Comparison of ENCODE assay signal across 10 cellular contexts in the genomic region with DNA sequence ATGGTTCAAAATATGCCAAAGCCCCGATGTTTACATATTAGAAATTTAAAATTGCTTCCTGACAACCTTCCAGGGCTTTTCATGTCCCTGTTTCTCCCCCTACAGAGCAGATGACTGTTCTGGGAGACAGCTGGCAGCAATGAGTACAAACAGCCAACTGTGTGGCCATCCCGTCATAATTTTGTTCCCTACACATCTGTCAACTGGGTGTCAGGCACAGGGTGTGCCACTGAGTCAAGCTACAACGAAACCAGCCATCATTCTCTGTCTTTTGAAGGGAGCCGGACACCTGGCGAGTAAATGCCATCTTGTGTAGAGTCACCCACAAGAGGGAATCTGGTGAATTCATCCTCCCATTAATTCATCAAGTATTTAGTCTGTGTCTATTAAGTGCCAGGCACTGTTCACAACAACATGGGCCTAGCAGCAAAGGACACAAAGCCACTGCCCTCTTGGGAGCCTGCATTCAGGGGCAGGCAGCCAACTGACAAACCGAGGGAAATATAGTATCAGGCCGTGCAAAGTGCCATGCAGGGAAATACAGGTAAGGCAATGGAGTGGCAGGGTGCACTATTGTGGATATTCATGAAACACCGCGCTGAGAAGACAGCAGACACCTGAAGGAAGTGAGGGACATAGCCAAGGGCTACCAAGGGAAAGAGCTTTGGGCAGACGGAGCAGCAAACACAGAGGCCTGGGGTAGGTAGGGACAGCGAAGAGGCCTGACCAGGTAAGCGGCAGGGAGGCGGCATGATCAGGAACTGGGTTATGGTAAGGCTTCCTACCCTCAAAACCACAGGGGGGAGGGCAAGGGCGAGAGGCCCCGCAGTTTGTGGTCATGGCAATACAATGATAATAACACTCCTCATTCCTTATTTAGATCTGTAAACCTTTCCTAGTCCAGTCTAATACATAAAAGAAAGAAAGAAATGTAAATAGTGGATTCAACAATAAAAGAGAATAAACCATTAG.
DNase-seq lines count a peak whose midpoint lies in the region; ATAC-seq and TF ChIP-seq lines count a peak whose summit lies in the region.
"Had no signal": no experiment of that assay in that cellular context is flagged by ENCODE, and none has a peak within 500 bp of the region (broad histone marks: within the 10 kb centered on the region; RNA-seq: fewer than 3 reads in every experiment).

No MANE protein-coding gene starts in this region.

- no peak for TF ChIP-seq EP300 in stomach (IDR thresholded peaks at IDR 0.05)

- no peaks in the 10 kb centered on the region for H3K27me3 Mint-ChIP-seq in activated CD8-positive, alpha-beta memory T cell treated with anti-CD3 and anti-CD28 coated beads, Interleukin-2, amount 10 ng/mL, durations not matched to agents 7 days and 5 days
- H3K27me3 Mint-ChIP-seq in WTC11 (ENCODE audit: low read depth): no peaks in the 10 kb centered on the region

- peak overlapping the region; percentile 54 for H3K27ac ChIP-seq in foreskin keratinocyte
- peak overlapping the region; percentile 37 to 90 (median 64) for H3K27ac ChIP-seq in stomach
- no peak overlapping the region for H3K27ac ChIP-seq in left ventricle myocardium inferior (replicated peaks)
- H3K27ac ChIP-seq: adrenal gland, GM23248 had no signal

- H3K27ac Mint-ChIP-seq in activated CD8-positive, alpha-beta memory T cell treated with anti-CD3 and anti-CD28 coated beads, Interleukin-2, amount 10 ng/mL, durations not matched to agents 7 days and 5 days: peak overlapping the region; percentile 89
- H3K27ac Mint-ChIP-seq in WTC11: peak overlapping the region; percentile 28; the same call in 1 of the 2 replicates

- H3K9me3 ChIP-seq in stomach (no peaks in the 10 kb centered on the region), left ventricle myocardium inferior (replicated peaks) (peaks cover under 1% of the 10 kb centered on the region)
- H3K9me3 ChIP-seq: adrenal gland had no signal

- H3K27me3 ChIP-seq in foreskin keratinocyte: no peaks in the 10 kb centered on the region
- no peaks in the 10 kb centered on the region for H3K27me3 ChIP-seq in stomach
- no peaks in the 10 kb centered on the region for H3K27me3 ChIP-seq in left ventricle myocardium inferior (ENCODE audit: low read depth)
- H3K27me3 ChIP-seq: adrenal gland had no signal

- peaks cover 28% of the 10 kb centered on the region for H3K36me3 Mint-ChIP-seq in activated CD8-positive, alpha-beta memory T cell treated with anti-CD3 and anti-CD28 coated beads, Interleukin-2, amount 10 ng/mL, durations not matched to agents 7 days and 5 days
- peaks cover 7% of the 10 kb centered on the region for H3K36me3 Mint-ChIP-seq in WTC11

- H3K36me3 ChIP-seq in stomach (peaks cover 0 to 8% (median 5%) of the 10 kb centered on the region in 4 donors), left ventricle myocardium inferior (no peaks in the 10 kb centered on the region)
- H3K36me3 ChIP-seq: adrenal gland had no signal

- H3K4me1 Mint-ChIP-seq in activated CD8-positive, alpha-beta memory T cell treated with anti-CD3 and anti-CD28 coated beads, Interleukin-2, amount 10 ng/mL, durations not matched to agents 7 days and 5 days: peaks cover 91% of the 10 kb centered on the region
- H3K4me1 Mint-ChIP-seq in WTC11: peaks cover 47% of the 10 kb centered on the region

- TF ChIP-seq CTCF in WTC11 (IDR thresholded peaks at IDR 0.05) (no peak), foreskin keratinocyte (conservative IDR thresholded peaks at IDR 0.05) (no peak), stomach (IDR thresholded peaks at IDR 0.05) (no peak), left ventricle myocardium inferior (IDR thresholded peaks at IDR 0.05; ENCODE audit: borderline replicate concordance) (no peak)

- intact Hi-C loops in stomach (cut with DNase I; ENCODE audit: low total_unique reads) (no loop called here), left ventricle myocardium inferior (cut with micrococcal nuclease) (no loop called here)

- no peak for TF ChIP-seq POLR2A in stomach (IDR thresholded peaks at IDR 0.05)

- H3K4me3 Mint-ChIP-seq in activated CD8-positive, alpha-beta memory T cell treated with anti-CD3 and anti-CD28 coated beads, Interleukin-2, amount 10 ng/mL, durations not matched to agents 7 days and 5 days: peak overlapping the region; percentile 59
- H3K4me3 Mint-ChIP-seq in WTC11: no peak overlapping the region

- CTCF ChIA-PET in activated CD8-positive, alpha-beta memory T cell treated with anti-CD3 and anti-CD28 coated beads, Interleukin-2, amount 10 ng/mL, durations not matched to agents 7 days and 5 days (lab: Charles Lee): interaction anchor here (1.4 to 2.7 kb wide), 4 partner anchors 10 to 277 kb away, joined by 3 to 14 read pairs (median 10); a partner anchor contains a TSS
- CTCF ChIA-PET in WTC11 (lab: Charles Lee): interaction anchor here (0.6 to 1.2 kb wide), 3 partner anchors 18 to 264 kb away, joined by 3 to 5 read pairs (median 4); no protein-coding TSS in a partner anchor

- peaks cover 2% of the 10 kb centered on the region for H3K9me3 Mint-ChIP-seq in activated CD8-positive, alpha-beta memory T cell treated with anti-CD3 and anti-CD28 coated beads, Interleukin-2, amount 10 ng/mL, durations not matched to agents 7 days and 5 days (ENCODE audit: low read depth)
- peaks cover 3% of the 10 kb centered on the region for H3K9me3 Mint-ChIP-seq in WTC11

- DNase-seq in activated CD8-positive, alpha-beta memory T cell treated with anti-CD3 and anti-CD28 coated beads, Interleukin-2, amount 10 ng/mL, durations not matched to agents 7 days and 5 days: peak; percentile 69
- no peak for DNase-seq in activated CD8-positive, alpha-beta memory T cell treated with anti-CD3 and anti-CD28 coated beads, Interleukin-2, amount 50 U/mL, for 4 hours
- DNase-seq in WTC11 (ENCODE audit: low spot score) (no peak), foreskin keratinocyte (no peak), stomach (no peak), left ventricle myocardium inferior (no peak), NCI-H526 (lab: John Stamatoyannopoulos, UW) (no peak), CD1c-positive myeloid dendritic cell (ENCODE audit: extremely low spot score) (no peak)

- POLR2A ChIA-PET in WTC11 (lab: Charles Lee): interaction anchor here (0.7 kb wide), 1 partner anchor 277 kb away, joined by 3 read pairs; a partner anchor contains a TSS

- 50 to 66% (median 58%) methylated on average over 15 of the region's 15 CpGs for WGBS in stomach, 5 donors

- H3K4me3 ChIP-seq in stomach (no peak overlapping the region), left ventricle myocardium inferior (no peak overlapping the region)
- H3K4me3 ChIP-seq: adrenal gland, GM23248 had no signal

- ATAC-seq in activated CD8-positive, alpha-beta memory T cell treated with anti-CD3 and anti-CD28 coated beads, Interleukin-2, amount 10 ng/mL, durations not matched to agents 7 days and 5 days: peak; percentile 31
- ATAC-seq in WTC11 (no peak), foreskin keratinocyte (peak; percentile 8)

- peaks cover 4% of the 10 kb centered on the region for H3K4me1 ChIP-seq in foreskin keratinocyte
- peaks cover 34 to 99% (median 64%) of the 10 kb centered on the region in 4 donors for H3K4me1 ChIP-seq in stomach
- peaks cover 7% of the 10 kb centered on the region for H3K4me1 ChIP-seq in left ventricle myocardium inferior

TF ChIP-seq in WTC11, 78 proteins besides CTCF, POLR2A, EP300 and RAD21 (continues in another document):
- TF ChIP-seq FOXJ3 (CRISPR knock-in tag; IDR thresholded peaks at IDR 0.05; ENCODE audit: borderline replicate concordance): no peak
- TF ChIP-seq ZNF263 (CRISPR knock-in tag; IDR thresholded peaks at IDR 0.05; ENCODE audit: low read depth): no peak
- no peak for TF ChIP-seq FOXP1 (CRISPR knock-in tag; IDR thresholded peaks at IDR 0.05; ENCODE audit: borderline replicate concordance)
- no peak for TF ChIP-seq NR1H2 (CRISPR knock-in tag; IDR thresholded peaks at IDR 0.05)
- no peak for TF ChIP-seq ESRRA (CRISPR knock-in tag; IDR thresholded peaks at IDR 0.05; ENCODE audit: borderline replicate concordance)
- TF ChIP-seq, protein P1, sequence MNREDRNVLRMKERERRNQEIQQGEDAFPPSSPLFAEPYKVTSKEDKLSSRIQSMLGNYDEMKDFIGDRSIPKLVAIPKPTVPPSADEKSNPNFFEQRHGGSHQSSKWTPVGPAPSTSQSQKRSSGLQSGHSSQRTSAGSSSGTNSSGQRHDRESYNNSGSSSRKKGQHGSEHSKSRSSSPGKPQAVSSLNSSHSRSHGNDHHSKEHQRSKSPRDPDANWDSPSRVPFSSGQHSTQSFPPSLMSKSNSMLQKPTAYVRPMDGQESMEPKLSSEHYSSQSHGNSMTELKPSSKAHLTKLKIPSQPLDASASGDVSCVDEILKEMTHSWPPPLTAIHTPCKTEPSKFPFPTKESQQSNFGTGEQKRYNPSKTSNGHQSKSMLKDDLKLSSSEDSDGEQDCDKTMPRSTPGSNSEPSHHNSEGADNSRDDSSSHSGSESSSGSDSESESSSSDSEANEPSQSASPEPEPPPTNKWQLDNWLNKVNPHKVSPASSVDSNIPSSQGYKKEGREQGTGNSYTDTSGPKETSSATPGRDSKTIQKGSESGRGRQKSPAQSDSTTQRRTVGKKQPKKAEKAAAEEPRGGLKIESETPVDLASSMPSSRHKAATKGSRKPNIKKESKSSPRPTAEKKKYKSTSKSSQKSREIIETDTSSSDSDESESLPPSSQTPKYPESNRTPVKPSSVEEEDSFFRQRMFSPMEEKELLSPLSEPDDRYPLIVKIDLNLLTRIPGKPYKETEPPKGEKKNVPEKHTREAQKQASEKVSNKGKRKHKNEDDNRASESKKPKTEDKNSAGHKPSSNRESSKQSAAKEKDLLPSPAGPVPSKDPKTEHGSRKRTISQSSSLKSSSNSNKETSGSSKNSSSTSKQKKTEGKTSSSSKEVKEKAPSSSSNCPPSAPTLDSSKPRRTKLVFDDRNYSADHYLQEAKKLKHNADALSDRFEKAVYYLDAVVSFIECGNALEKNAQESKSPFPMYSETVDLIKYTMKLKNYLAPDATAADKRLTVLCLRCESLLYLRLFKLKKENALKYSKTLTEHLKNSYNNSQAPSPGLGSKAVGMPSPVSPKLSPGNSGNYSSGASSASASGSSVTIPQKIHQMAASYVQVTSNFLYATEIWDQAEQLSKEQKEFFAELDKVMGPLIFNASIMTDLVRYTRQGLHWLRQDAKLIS (CRISPR knock-in tag; IDR thresholded peaks at IDR 0.05; ENCODE audit: borderline replicate concordance): no peak
- TF ChIP-seq, protein P2, sequence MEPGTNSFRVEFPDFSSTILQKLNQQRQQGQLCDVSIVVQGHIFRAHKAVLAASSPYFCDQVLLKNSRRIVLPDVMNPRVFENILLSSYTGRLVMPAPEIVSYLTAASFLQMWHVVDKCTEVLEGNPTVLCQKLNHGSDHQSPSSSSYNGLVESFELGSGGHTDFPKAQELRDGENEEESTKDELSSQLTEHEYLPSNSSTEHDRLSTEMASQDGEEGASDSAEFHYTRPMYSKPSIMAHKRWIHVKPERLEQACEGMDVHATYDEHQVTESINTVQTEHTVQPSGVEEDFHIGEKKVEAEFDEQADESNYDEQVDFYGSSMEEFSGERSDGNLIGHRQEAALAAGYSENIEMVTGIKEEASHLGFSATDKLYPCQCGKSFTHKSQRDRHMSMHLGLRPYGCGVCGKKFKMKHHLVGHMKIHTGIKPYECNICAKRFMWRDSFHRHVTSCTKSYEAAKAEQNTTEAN (CRISPR knock-in tag; IDR thresholded peaks at IDR 0.05): no peak
